In genomic region chr2:203498161-203498560, GRCh38 we compare ENCODE assay signal across 11 cellular contexts. TPM values are rescaled to one million over a fixed set of nuclear protein-coding genes. Genes with fewer than 3 reads are reported as not detected.
DNase-seq lines count a peak whose midpoint lies in the region; FAIRE-seq and TF ChIP-seq lines count a peak whose summit lies in the region.
"Had no signal": no experiment of that assay in that cellular context is flagged by ENCODE, and none has a peak within 500 bp of the region (broad histone marks: within the 10 kb centered on the region; RNA-seq: fewer than 3 reads in every experiment).

No MANE protein-coding gene starts in this region.

- TF ChIP-seq CTCF in A673 (conservative IDR thresholded peaks at IDR 0.05; ENCODE audit: low read depth, low read length), result no peak
- no peak for TF ChIP-seq CTCF in astrocyte of the cerebellum (IDR thresholded peaks at IDR 0.05; ENCODE audit: low read depth, low read length, missing control alignments)
- no peak for TF ChIP-seq CTCF in spleen (IDR thresholded peaks at IDR 0.05 in 8 of 11, conservative IDR thresholded peaks at IDR 0.05 in 3 of 11)

- H3K36me3 ChIP-seq in A673 (ENCODE audit: insufficient read depth, low read length, poor library complexity, severe bottlenecking), result no peaks in the 10 kb centered on the region
- H3K36me3 ChIP-seq in spleen, result peaks cover 0 to 12% (median 0%) of the 10 kb centered on the region in 6 donors

- H3K4me3 ChIP-seq in A673 (ENCODE audit: low read depth, low read length, poor library complexity, severe bottlenecking) (no peak overlapping the region), astrocyte of the cerebellum (ENCODE audit: low read depth, low read length) (no peak overlapping the region), spleen (no peak overlapping the region)

- H3K27me3 ChIP-seq in A673 (replicated peaks; ENCODE audit: insufficient read depth, low read depth, low read length, poor library complexity) (no peaks in the 10 kb centered on the region), spleen (replicated peaks in 1 of 7) (no peaks in the 10 kb centered on the region)

- no peaks in the 10 kb centered on the region for H3K9me3 ChIP-seq in A673 (ENCODE audit: low read depth, low read length, poor library complexity, severe bottlenecking)
- H3K9me3 ChIP-seq in spleen, result no peaks in the 10 kb centered on the region

- TF ChIP-seq POLR2A in spleen (IDR thresholded peaks at IDR 0.05), result no peak

- peak; percentile 87 for FAIRE-seq in islet of Langerhans (lab: Jason Lieb, UNC)

- CTCF ChIA-PET in A673 (lab: Charles Lee), result no interaction called here

- H3K4me1 ChIP-seq in A673 (ENCODE audit: insufficient read depth, low read length, poor library complexity, severe bottlenecking) (peaks cover 10% of the 10 kb centered on the region), spleen (peaks cover 0 to 36% (median 7%) of the 10 kb centered on the region in 6 donors)

- in situ Hi-C loops in astrocyte of the cerebellum (cut with HindIII; ENCODE audit: low sequenced_read_pairs), result loop anchor here (25.0 kb wide), 1 partner anchor 314 kb away; no protein-coding TSS in a partner anchor

- 49 to 60% (median 55%) methylated on average over 4 of the region's 4 CpGs for WGBS in spleen, 5 donors

- DNase-seq in A673 (ENCODE audit: low spot score), result peak; percentile 52
- peak; percentile 65 for DNase-seq in HPDE6-E6E7 (ENCODE audit: extremely low spot score)
- peak; percentile 48 for DNase-seq in astrocyte of the cerebellum (ENCODE audit: low read depth)
- DNase-seq in spleen, result no peak
- DNase-seq in NCI-H1417 treated with DMSO at 0.1 percent for 48 hours (lab: John Stamatoyannopoulos, UW), result no peak
- no peak for DNase-seq in nucleus accumbens (lab: John Stamatoyannopoulos, UW)
- DNase-seq in activated naive CD4-positive, alpha-beta T cell (lab: John Stamatoyannopoulos, UW), result no peak
- DNase-seq: activated CD8-positive, alpha-beta memory T cell treated with anti-CD3 and anti-CD28 coated beads, Interleukin-2, amount 10 ng/mL, durations not matched to agents 7 days and 5 days; DMS 273 treated with DMSO at 0.1 percent for 48 hours; NCI-H1417 had no signal

- no TSS peak for BruUV-seq in A673 (replicated peaks; lab: Mats Ljungman, UMichigan)

- H3K27ac ChIP-seq in A673 (ENCODE audit: low read depth, low read length, poor library complexity, severe bottlenecking) (no peak overlapping the region), spleen (peak overlapping the region in 1 of 8 donors; percentile 15)

- intact Hi-C loops in A673 (cut with micrococcal nuclease; ENCODE audit: unreplicated experiment), result no loop called here
- intact Hi-C loops in spleen (cut with DNase I; ENCODE audit: low total_unique reads), result no loop called here

- POLR2A ChIA-PET in A673 (lab: Charles Lee; ENCODE audit: low non-redundant PET), result no interaction called here

RNA-seq across cellular contexts. Expression of gene RAPH1, which starts 36.9 kb away (rescaled TPM):
- total RNA-seq in A673 (2021) (28.3 and 29.7 TPM in 2 replicates), spleen (100 to 1,000 TPM in 4 of 7 donors, 10 to 100 TPM in 3; 49.4 to 138 (median 112) TPM)
- polyA plus RNA-seq in spleen, result 1 to 10 TPM; 2.6 to 5.0 (median 2.7) TPM

Comparison
In these comparisons a context has a peak if more than half of its experiments do, and no peak if none do; other contexts are left out.
1. DNase-seq: peak in A673 (single experiment), HPDE6-E6E7 (single experiment) and astrocyte of the cerebellum (single experiment); none in spleen (single experiment), NCI-H1417 treated with DMSO at 0.1 percent for 48 hours (single experiment), nucleus accumbens (0 of 56) and activated naive CD4-positive, alpha-beta T cell (0 of 4).